32 cellular contexts compared by ENCODE assay signal in the genomic region with DNA sequence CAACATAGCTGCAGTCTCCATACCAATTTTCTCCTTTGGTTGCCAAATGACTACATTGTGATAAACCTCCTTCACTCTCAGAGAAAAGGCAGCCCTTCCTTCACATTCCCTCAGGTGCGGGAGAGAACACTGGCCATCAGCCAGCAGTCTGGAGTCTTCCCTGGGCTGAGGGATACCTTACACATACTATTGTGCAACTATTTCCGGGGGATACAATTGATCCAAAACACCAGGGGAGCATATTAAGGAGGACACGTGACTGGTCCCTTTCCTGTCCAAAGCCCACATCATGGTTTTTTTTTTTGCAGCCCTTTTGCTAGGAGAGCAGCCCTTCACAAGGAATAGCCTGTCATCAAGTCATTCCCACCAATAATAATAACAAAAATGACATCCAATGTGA.
"Had no signal": no experiment of that assay in that cellular context is flagged by ENCODE, and none has a peak within 500 bp of the region (broad histone marks: within the 10 kb centered on the region; RNA-seq: fewer than 3 reads in every experiment).

No MANE protein-coding gene starts in this region.

- FAIRE-seq: astrocyte, colon had no signal

- H3K9ac ChIP-seq: KMS-11 had no signal

- H3K27me3 ChIP-seq: adrenal gland, body of pancreas, SJSA1 had no signal

- H3K4me1 ChIP-seq: adrenal gland, body of pancreas, SJSA1 had no signal

- H3K4me3 ChIP-seq: adrenal gland, body of pancreas, SJSA1 had no signal

- H3K9me3 ChIP-seq: adrenal gland, body of pancreas, SJSA1 had no signal

- H3K27ac ChIP-seq: adrenal gland, body of pancreas, KMS-11, SJSA1, VCaP had no signal

- DNase-seq: activated B cell treated with CpG ODN at 0.5 μM for 24 hours; activated CD4-positive, alpha-beta memory T cell treated with anti-CD3 and anti-CD28 coated beads for 36 hours; activated CD4-positive, alpha-beta T cell treated with anti-CD3 and anti-CD28 coated beads for 4 hours; activated CD4-positive, alpha-beta T cell treated with anti-CD3 and anti-CD28 coated beads, Interleukin-2, amount 50 U/mL, for 1 hour; activated CD4-positive, CD25-positive, alpha-beta regulatory T cell treated with anti-CD3 and anti-CD28 coated beads, Interleukin-2, amount 50 U/mL, for 72 hours; activated CD8-positive, alpha-beta memory T cell treated with anti-CD3 and anti-CD28 coated beads, Interleukin-2, amount 50 U/mL, for 4 hours; activated gamma-delta T cell treated with Interleukin-2 at 50 U/mL for 16 hours; activated naive CD4-positive, alpha-beta T cell treated with anti-CD3 and anti-CD28 coated beads for 36 hours; activated T-cell treated with anti-CD3 and anti-CD28 coated beads for 4 hours; activated T-cell treated with anti-CD3 and anti-CD28 coated beads, Interleukin-2, amount 50 U/mL, for 4 hours; adrenal gland; body of pancreas; central memory CD4-positive, alpha-beta T cell; NCI-H1105; NCI-H1417 treated with DMSO at 0.1 percent for 48 hours; NCI-H1694 treated with DMSO at 0.1 percent for 48 hours; NCI-H2029; NCI-H345; NCI-H524 treated with DMSO at 0.1 percent for 48 hours; NCI-H82; SHP77 treated with DMSO at 0.1 percent for 48 hours; T-cell; T-helper 17 cell; T-helper 9 cell had no signal

- H3K36me3 ChIP-seq: adrenal gland, SJSA1 had no signal

- H3K4me2 ChIP-seq: KMS-11 had no signal

- ATAC-seq: activated naive CD4-positive, alpha-beta T cell treated with anti-CD3 and anti-CD28 coated beads, Interleukin-2, amount 50 U/mL, for 72 hours; activated T-cell treated with anti-CD3 and anti-CD28 coated beads, Interleukin-2, amount 50 U/mL, for 4 hours; body of pancreas; Panc1; SK-N-SH treated with all-trans-retinoic acid at 6 μM for 48 hours; T-cell; T-helper 17 cell had no signal
